19 cellular contexts compared by ENCODE assay signal in the genomic region with DNA sequence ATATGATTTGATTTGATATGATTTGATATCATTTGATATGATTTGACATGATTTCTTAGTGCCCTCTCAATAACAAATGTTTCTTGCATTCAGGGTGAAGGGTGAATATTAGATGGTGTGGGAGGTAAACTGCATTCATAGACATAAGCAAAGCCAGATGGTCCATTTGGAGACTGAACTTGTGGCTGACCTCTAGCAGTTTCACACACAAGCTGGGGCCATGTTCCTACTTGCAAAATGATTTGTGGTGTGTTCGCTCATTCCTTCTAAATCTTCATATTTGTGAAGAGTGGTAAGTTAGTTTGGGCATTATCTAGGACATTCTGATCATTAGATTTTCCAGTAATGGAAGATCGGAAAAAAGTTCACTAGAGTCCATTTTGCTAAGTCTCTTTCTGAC. TPM values are rescaled to one million over a fixed set of nuclear protein-coding genes. Genes with fewer than 3 reads are reported as not detected.
"Had no signal": no experiment of that assay in that cellular context is flagged by ENCODE, and none has a peak within 500 bp of the region (broad histone marks: within the 10 kb centered on the region; RNA-seq: fewer than 3 reads in every experiment).

No MANE protein-coding gene starts in this region.

- DNase-seq: activated CD4-positive, alpha-beta memory T cell treated with anti-CD3 and anti-CD28 coated beads for 36 hours; activated CD4-positive, alpha-beta T cell treated with anti-CD3 and anti-CD28 coated beads for 36 hours; activated CD8-positive, alpha-beta memory T cell treated with anti-CD3 and anti-CD28 coated beads, Interleukin-2, amount 10 ng/mL, durations not matched to agents 7 days and 5 days; activated naive CD4-positive, alpha-beta T cell treated with anti-CD3 and anti-CD28 coated beads, Interleukin-2, amount 50 U/mL, for 16 hours; activated T-cell treated with anti-CD3 and anti-CD28 coated beads, Interleukin-2, amount 50 U/mL, for 1 hour; adrenal gland; caudate nucleus; colonic mucosa; left ventricle myocardium inferior; mesenchymal stem cell; naive thymus-derived CD8-positive, alpha-beta T cell; pancreas; sigmoid colon; stimulated activated CD4-positive, alpha-beta T cell treated with anti-CD3 and anti-CD28 coated beads, Interleukin-12 subunit alpha, Interleukin-12 subunit beta, amount 100 ng/mL, for 4 hours; stimulated activated CD4-positive, alpha-beta T cell treated with anti-CD3 and anti-CD28 coated beads, Interleukin-2, amount 100 ng/mL, for 24 hours had no signal

- H3K36me3 ChIP-seq: adrenal gland, colonic mucosa, left ventricle myocardium inferior, pancreas, sigmoid colon, thoracic aorta had no signal

- FAIRE-seq: endometrium, pancreas had no signal

- H3K4me3 ChIP-seq: adrenal gland, colonic mucosa, left ventricle myocardium inferior, pancreas, sigmoid colon, thoracic aorta had no signal

- ATAC-seq: activated CD4-positive, alpha-beta T cell treated with anti-CD3 and anti-CD28 coated beads for 36 hours; activated CD8-positive, alpha-beta memory T cell treated with anti-CD3 and anti-CD28 coated beads, Interleukin-2, amount 10 ng/mL, durations not matched to agents 7 days and 5 days; naive thymus-derived CD8-positive, alpha-beta T cell; pancreas; stimulated activated effector memory CD8-positive, alpha-beta T cell treated with anti-CD3 and anti-CD28 coated beads, Interleukin-12 subunit alpha, Interleukin-12 subunit beta, amount 100 ng/mL, for 72 hours had no signal

- H3K27me3 ChIP-seq: adrenal gland, colonic mucosa, pancreas, sigmoid colon had no signal

- H3K9me3 ChIP-seq: adrenal gland, colonic mucosa, left ventricle myocardium inferior, pancreas, sigmoid colon, thoracic aorta had no signal

- H3K4me1 ChIP-seq: adrenal gland, colonic mucosa, left ventricle myocardium inferior, pancreas had no signal

- H3K27ac ChIP-seq: adrenal gland, colonic mucosa, left ventricle myocardium inferior, pancreas, sigmoid colon, thoracic aorta had no signal

RNA-seq across cellular contexts. Expression of gene CCR4, which starts 40.5 kb away (rescaled TPM):
- total RNA-seq: kidney epithelial cell, left ventricle myocardium inferior had no signal
- polyA plus RNA-seq: pancreas had no signal
